Comparison of ENCODE assay signal across 18 cellular contexts in the genomic region with DNA sequence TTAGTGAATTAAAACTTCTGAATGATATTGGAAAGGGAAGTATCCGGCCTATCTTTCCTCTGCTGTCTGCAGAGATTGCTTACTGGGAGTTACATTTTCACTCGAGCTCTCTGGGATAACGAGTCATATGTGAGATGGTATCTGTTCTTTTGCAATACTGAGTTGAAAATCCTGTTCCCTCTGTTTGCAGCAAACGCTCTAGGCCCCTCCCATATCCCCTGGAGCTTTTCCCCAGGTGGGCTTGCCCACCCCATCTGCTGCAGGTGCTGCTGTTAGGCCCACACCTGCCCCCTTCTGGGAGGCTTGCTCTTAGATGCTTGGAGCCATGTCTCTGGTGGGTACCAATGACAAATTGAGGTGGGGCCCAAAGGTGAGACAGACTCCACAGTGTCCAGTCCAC. TPM values are rescaled to one million over a fixed set of nuclear protein-coding genes. Genes with fewer than 3 reads are reported as not detected.
DNase-seq lines count a peak whose midpoint lies in the region; ATAC-seq and FAIRE-seq lines count a peak whose summit lies in the region.
"Had no signal": no experiment of that assay in that cellular context is flagged by ENCODE, and none has a peak within 500 bp of the region (broad histone marks: within the 10 kb centered on the region; RNA-seq: fewer than 3 reads in every experiment).

No MANE protein-coding gene starts in this region.

- no peaks in the 10 kb centered on the region for H3K79me1 ChIP-seq in mesendoderm (ENCODE audit: low read length)

- H3K36me3 ChIP-seq in adipocyte (ENCODE audit: control insufficient read depth, insufficient read depth, low read length, severe bottlenecking), result no peaks in the 10 kb centered on the region
- no peaks in the 10 kb centered on the region for H3K36me3 ChIP-seq in mesendoderm (ENCODE audit: control insufficient read depth, insufficient read depth, low read length)
- H3K36me3 ChIP-seq: cardiac muscle cell, gastrocnemius medialis had no signal

- FAIRE-seq in HTR-8/SVneo (lab: Jason Lieb, UNC), result peak; percentile 65

- no peak overlapping the region for H3K23ac ChIP-seq in mesendoderm (ENCODE audit: low read length)

- H3K4me1 ChIP-seq in adipocyte (ENCODE audit: control insufficient read depth, insufficient read depth, low read length), result peaks cover 18% of the 10 kb centered on the region
- H3K4me1 ChIP-seq in mesendoderm (ENCODE audit: control insufficient read depth, low read depth, low read length), result no peaks in the 10 kb centered on the region
- H3K4me1 ChIP-seq: gastrocnemius medialis had no signal

- H3K9me3 ChIP-seq in adipocyte (ENCODE audit: control insufficient read depth, low read length), result peaks cover 2% of the 10 kb centered on the region
- H3K9me3 ChIP-seq: gastrocnemius medialis had no signal

- H2BK120ac ChIP-seq in mesendoderm (ENCODE audit: low read depth, low read length), result no peak overlapping the region

- no peak overlapping the region for H4K8ac ChIP-seq in mesendoderm (ENCODE audit: low read depth, low read length)

- H3K4me2 ChIP-seq in mesendoderm (ENCODE audit: low read length), result no peak overlapping the region

- H2BK5ac ChIP-seq in mesendoderm (ENCODE audit: low read length), result no peak overlapping the region

- no peak overlapping the region for H3K9ac ChIP-seq in adipocyte (ENCODE audit: low read length)
- H3K9ac ChIP-seq in mesendoderm (ENCODE audit: low read length), result no peak overlapping the region

- no peak overlapping the region for H3K4ac ChIP-seq in mesendoderm (ENCODE audit: low read depth, low read length)

- no peak overlapping the region for H4K5ac ChIP-seq in mesendoderm (ENCODE audit: low read length)

- H3K4me3 ChIP-seq in adipocyte (ENCODE audit: low read length) (no peak overlapping the region), mesendoderm (ENCODE audit: low read length) (no peak overlapping the region)
- H3K4me3 ChIP-seq: cardiac muscle cell, gastrocnemius medialis had no signal

- H2AK5ac ChIP-seq in mesendoderm (ENCODE audit: low read length), result no peak overlapping the region

- no peak overlapping the region for H3K18ac ChIP-seq in mesendoderm (ENCODE audit: low read length)

- H2BK15ac ChIP-seq in mesendoderm (replicated peaks; ENCODE audit: low read depth), result no peak overlapping the region

- H3K27ac ChIP-seq in mesendoderm (ENCODE audit: low read depth, low read length), result no peak overlapping the region
- H3K27ac ChIP-seq: cardiac muscle cell, gastrocnemius medialis had no signal

- H3K56ac ChIP-seq in mesendoderm (ENCODE audit: low read length), result no peak overlapping the region

- ATAC-seq in GM21360 (IDR thresholded peaks at IDR 0.05; ENCODE audit: unreplicated experiment), result no peak
- ATAC-seq: effector memory CD8-positive, alpha-beta T cell; gastrocnemius medialis had no signal

- H3K27me3 ChIP-seq in adipocyte (replicated peaks; ENCODE audit: control insufficient read depth, insufficient read depth, low read length), result no peaks in the 10 kb centered on the region
- no peaks in the 10 kb centered on the region for H3K27me3 ChIP-seq in mesendoderm (ENCODE audit: insufficient read depth, low read length, poor library complexity)
- H3K27me3 ChIP-seq: cardiac muscle cell, gastrocnemius medialis had no signal

- H3K79me2 ChIP-seq in mesendoderm (ENCODE audit: control insufficient read depth, insufficient read depth, low read length), result no peaks in the 10 kb centered on the region

- no CpG with 5 or more reads among the region's 4 CpGs for WGBS in mesendoderm (ENCODE audit: extremely low coverage, insufficient coverage, low lambda C conversion rate)

- peak; percentile 57 for DNase-seq in EH (ENCODE audit: low read depth)
- no peak for DNase-seq in HTR-8/SVneo (ENCODE audit: insufficient read length, low spot score)
- peak; percentile 46 for DNase-seq in adipocyte (ENCODE audit: low read depth)
- DNase-seq in mesendoderm, result peak; percentile 41
- DNase-seq in Ammon's horn (ENCODE audit: low spot score), result no peak
- no peak for DNase-seq in NK-92 (lab: John Stamatoyannopoulos, UW; ENCODE audit: unreplicated experiment)
- DNase-seq: activated CD4-positive, alpha-beta T cell treated with anti-CD3 and anti-CD28 coated beads, Interleukin-2, amount 50 U/mL, for 4 hours; activated naive CD8-positive, alpha-beta T cell treated with anti-CD3 and anti-CD28 coated beads, Interleukin-2, amount 10 ng/mL, durations not matched to agents 7 days and 5 days; activated T-cell treated with anti-CD3 and anti-CD28 coated beads, Interleukin-2, amount 50 U/mL, for 24 hours; C1 segment of cervical spinal cord; DMS53; effector memory CD8-positive, alpha-beta T cell; gastrocnemius medialis; GOT3; nephron progenitor cell; substantia nigra had no signal

RNA-seq across cellular contexts. Expression of a gene that starts 42.7 kb away (rescaled TPM):
- 12.0 TPM for polyA plus RNA-seq in mesendoderm (2013, experiment 1 of 2)
- 11.9 TPM for polyA plus RNA-seq in mesendoderm (2013, experiment 2 of 2)

Comparison
In these comparisons a context has a peak if more than half of its experiments do, and no peak if none do; other contexts are left out.
1. DNase-seq: peak in EH (single experiment), adipocyte (single experiment) and mesendoderm (single experiment); none in HTR-8/SVneo (single experiment), Ammon's horn (single experiment) and NK-92 (single experiment).